In genomic region chrX:8139713-8140112, GRCh38 we compare ENCODE assay signal across 25 cellular contexts. TPM values are rescaled to one million over a fixed set of nuclear protein-coding genes. Genes with fewer than 3 reads are reported as not detected.
DNase-seq lines count a peak whose midpoint lies in the region; TF ChIP-seq lines count a peak whose summit lies in the region.
"Had no signal": no experiment of that assay in that cellular context is flagged by ENCODE, and none has a peak within 500 bp of the region (broad histone marks: within the 10 kb centered on the region; RNA-seq: fewer than 3 reads in every experiment).

No MANE protein-coding gene starts in this region.

- no peak overlapping the region for H3K4me3 ChIP-seq in fibroblast of pulmonary artery (replicated peaks; ENCODE audit: low read depth, low read length)
- H3K4me3 ChIP-seq: heart right ventricle, MG63, mucosa of descending colon, SJCRH30, vagina had no signal

- no peak for TF ChIP-seq CTCF in fibroblast of pulmonary artery (IDR thresholded peaks at IDR 0.05; ENCODE audit: low read length, missing control alignments)

- DNase-seq in GOT3 (lab: John Stamatoyannopoulos, UW) (peak; percentile 34), amniotic epithelial cell (ENCODE audit: low read depth) (peak; percentile 70), fibroblast of pulmonary artery (ENCODE audit: low read depth) (peak; percentile 31), putamen (ENCODE audit: low spot score) (peak; percentile 21), NCI-H1417 treated with DMSO at 0.1 percent for 48 hours (lab: John Stamatoyannopoulos, UW) (no peak), cerebellum (ENCODE audit: low spot score) (no peak), mesenteric fat pad (ENCODE audit: low spot score) (no peak)
- DNase-seq in stimulated activated naive CD4-positive, alpha-beta T cell (lab: John Stamatoyannopoulos, UW): no peak
- DNase-seq: activated CD4-positive, alpha-beta memory T cell treated with anti-CD3 and anti-CD28 coated beads for 36 hours; activated T-cell treated with anti-CD3 and anti-CD28 coated beads, Interleukin-2, amount 50 U/mL, for 48 hours; CD4-positive, alpha-beta T cell; DND-41; heart right ventricle; kidney; MG63; mucosa of descending colon; NCI-H1930; NCI-H510A treated with DMSO at 0.1 percent for 48 hours; retina; SJCRH30; stimulated activated naive CD8-positive, alpha-beta T cell treated with anti-CD3 and anti-CD28 coated beads, Interleukin-15, amount 100 ng/mL, for 72 hours; T-helper 17 cell; WERI-Rb-1 had no signal

RNA-seq across cellular contexts. Expression of gene VCX2, which starts 31.4 kb away (rescaled TPM):
- total RNA-seq in cerebellum: not detected
- total RNA-seq in mesenteric fat pad: not detected
- total RNA-seq: activated CD4-positive, alpha-beta memory T cell treated with anti-CD3 and anti-CD28 coated beads for 36 hours; CD4-positive, alpha-beta T cell; endothelial cell of umbilical vein; heart right ventricle; kidney; mucosa of descending colon; SJCRH30; T-helper 17 cell; vagina had no signal

Comparison
In these comparisons a context has a peak if more than half of its experiments do, and no peak if none do; other contexts are left out.
1. DNase-seq: peak in GOT3 (single experiment), amniotic epithelial cell (single experiment), fibroblast of pulmonary artery (single experiment) and putamen (single experiment); none in NCI-H1417 treated with DMSO at 0.1 percent for 48 hours (single experiment), stimulated activated naive CD4-positive, alpha-beta T cell (0 of 6), cerebellum (single experiment) and mesenteric fat pad (single experiment).